8 cellular contexts compared by ENCODE assay signal in genomic region chr3:19945405-19946290, GRCh38. TPM values are rescaled to one million over a fixed set of nuclear protein-coding genes. Genes with fewer than 3 reads are reported as not detected.
DNase-seq lines count a peak whose midpoint lies in the region; ATAC-seq and TF ChIP-seq lines count a peak whose summit lies in the region.

No MANE protein-coding gene starts in this region.

- peak overlapping the region; percentile 99 for H3K27ac Mint-ChIP-seq in GM23338
- peak overlapping the region; percentile 99 for H3K27ac Mint-ChIP-seq in progenitor cell of endocrine pancreas

- no peaks in the 10 kb centered on the region; the same call in 1 of the 2 replicates for H3K9me2 ChIP-seq in GM23338 (ENCODE audit: insufficient read depth)

- peak overlapping the region; percentile 79 for H3K4me2 ChIP-seq in GM23338

- H3K4me3 Mint-ChIP-seq in GM23338 (peak overlapping the region; percentile 99), progenitor cell of endocrine pancreas (ENCODE audit: low read depth) (peak overlapping the region; percentile 99)

- 0 out of 2 replicates have a peak, but pooled peaks cover 5% of the 10 kb centered on the region for H3F3A ChIP-seq in GM23338 (replicated peaks; ENCODE audit: low read depth)

- H3K36me3 ChIP-seq in GM23338 (ENCODE audit: insufficient read depth), result peaks cover 2% of the 10 kb centered on the region; the same call in 1 of the 2 replicates

- peaks cover 8% of the 10 kb centered on the region; the same call in 1 of the 2 replicates for H4K20me1 ChIP-seq in GM23338 (replicated peaks; ENCODE audit: insufficient read depth)

- no peak for TF ChIP-seq CTCF in GM23338 (conservative IDR thresholded peaks at IDR 0.05; ENCODE audit: low read depth in 2 of 2)
- no peak for TF ChIP-seq CTCF in progenitor cell of endocrine pancreas (IDR thresholded peaks at IDR 0.05; ENCODE audit: unreplicated experiment)

- H3K9me3 Mint-ChIP-seq in GM23338 (peaks cover 11% of the 10 kb centered on the region; the same call in 1 of the 3 replicates), progenitor cell of endocrine pancreas (ENCODE audit: low read depth) (peaks cover 4% of the 10 kb centered on the region)

- H3K79me2 ChIP-seq in GM23338 (replicated peaks; ENCODE audit: insufficient read depth), result peaks cover 32% of the 10 kb centered on the region

- H3K27ac ChIP-seq in GM23338 (ENCODE audit: low read depth), result peak overlapping the region; percentile 96
- peak overlapping the region; percentile 98 for H3K27ac ChIP-seq in epithelial cell of prostate

- DNase-seq in GM23338 (ENCODE audit: low spot score) (no peak), RKO (ENCODE audit: low spot score) (peak; percentile 31), epithelial cell of prostate (ENCODE audit: low read depth, low spot score) (no peak), progenitor cell of endocrine pancreas (ENCODE audit: low spot score, unreplicated experiment) (no peak), pons (ENCODE audit: low spot score) (no peak)

- peak overlapping the region; percentile 2; the same call in 1 of the 2 replicates for H2AFZ ChIP-seq in GM23338

- peaks cover 22% of the 10 kb centered on the region for H3K4me1 ChIP-seq in GM23338 (ENCODE audit: insufficient read depth)

- ATAC-seq in GM23338 (no peak), HG02870 (IDR thresholded peaks at IDR 0.05; ENCODE audit: unreplicated experiment) (no peak), GM21717 (IDR thresholded peaks at IDR 0.05; ENCODE audit: unreplicated experiment) (no peak), HG03025 (IDR thresholded peaks at IDR 0.05; ENCODE audit: low FRiP score, unreplicated experiment) (no peak)

- H3K36me3 Mint-ChIP-seq in GM23338 (ENCODE audit: low read depth) (peaks cover 22% of the 10 kb centered on the region), progenitor cell of endocrine pancreas (ENCODE audit: insufficient read depth) (peaks cover 7% of the 10 kb centered on the region)

- H3K4me1 Mint-ChIP-seq in GM23338 (peaks cover 24% of the 10 kb centered on the region), progenitor cell of endocrine pancreas (ENCODE audit: low read depth) (peaks cover 21% of the 10 kb centered on the region)

- H3K27me3 Mint-ChIP-seq in GM23338 (ENCODE audit: insufficient read depth, low read depth, poor library complexity) (peaks cover 13% of the 10 kb centered on the region), progenitor cell of endocrine pancreas (no peaks in the 10 kb centered on the region)

- H3K4me3 ChIP-seq in GM23338, result peak overlapping the region; percentile 67

- H3K27me3 ChIP-seq in GM23338 (ENCODE audit: insufficient read depth), result no peaks in the 10 kb centered on the region

TF ChIP-seq in GM23338, 12 proteins besides CTCF, POLR2A, EP300 and RAD21 (continues in another document):
- TF ChIP-seq, protein P1, sequence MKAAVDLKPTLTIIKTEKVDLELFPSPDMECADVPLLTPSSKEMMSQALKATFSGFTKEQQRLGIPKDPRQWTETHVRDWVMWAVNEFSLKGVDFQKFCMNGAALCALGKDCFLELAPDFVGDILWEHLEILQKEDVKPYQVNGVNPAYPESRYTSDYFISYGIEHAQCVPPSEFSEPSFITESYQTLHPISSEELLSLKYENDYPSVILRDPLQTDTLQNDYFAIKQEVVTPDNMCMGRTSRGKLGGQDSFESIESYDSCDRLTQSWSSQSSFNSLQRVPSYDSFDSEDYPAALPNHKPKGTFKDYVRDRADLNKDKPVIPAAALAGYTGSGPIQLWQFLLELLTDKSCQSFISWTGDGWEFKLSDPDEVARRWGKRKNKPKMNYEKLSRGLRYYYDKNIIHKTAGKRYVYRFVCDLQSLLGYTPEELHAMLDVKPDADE (IDR thresholded peaks at IDR 0.05), result no peak
- TF ChIP-seq EZH2phosphoT487 (IDR thresholded peaks at IDR 0.05; ENCODE audit: unreplicated experiment) (no peak), ZNF114 (CRISPR knock-in tag; IDR thresholded peaks at IDR 0.05) (no peak), JUNB (IDR thresholded peaks at IDR 0.05; ENCODE audit: unreplicated experiment) (no peak), NANOG (IDR thresholded peaks at IDR 0.05; ENCODE audit: borderline replicate concordance) (no peak), POLR2AphosphoS5 (IDR thresholded peaks at IDR 0.05; ENCODE audit: low read depth) (no peak), ZNF331 (CRISPR knock-in tag; IDR thresholded peaks at IDR 0.05; ENCODE audit: low read depth) (no peak), EZH2 (IDR thresholded peaks at IDR 0.05; ENCODE audit: low read depth, unreplicated experiment) (no peak), CREB1 (CRISPR knock-in tag; IDR thresholded peaks at IDR 0.05; ENCODE audit: low read depth) (no peak), STAT1 (IDR thresholded peaks at IDR 0.05; ENCODE audit: unreplicated experiment) (no peak)
- TF ChIP-seq, protein P2, sequence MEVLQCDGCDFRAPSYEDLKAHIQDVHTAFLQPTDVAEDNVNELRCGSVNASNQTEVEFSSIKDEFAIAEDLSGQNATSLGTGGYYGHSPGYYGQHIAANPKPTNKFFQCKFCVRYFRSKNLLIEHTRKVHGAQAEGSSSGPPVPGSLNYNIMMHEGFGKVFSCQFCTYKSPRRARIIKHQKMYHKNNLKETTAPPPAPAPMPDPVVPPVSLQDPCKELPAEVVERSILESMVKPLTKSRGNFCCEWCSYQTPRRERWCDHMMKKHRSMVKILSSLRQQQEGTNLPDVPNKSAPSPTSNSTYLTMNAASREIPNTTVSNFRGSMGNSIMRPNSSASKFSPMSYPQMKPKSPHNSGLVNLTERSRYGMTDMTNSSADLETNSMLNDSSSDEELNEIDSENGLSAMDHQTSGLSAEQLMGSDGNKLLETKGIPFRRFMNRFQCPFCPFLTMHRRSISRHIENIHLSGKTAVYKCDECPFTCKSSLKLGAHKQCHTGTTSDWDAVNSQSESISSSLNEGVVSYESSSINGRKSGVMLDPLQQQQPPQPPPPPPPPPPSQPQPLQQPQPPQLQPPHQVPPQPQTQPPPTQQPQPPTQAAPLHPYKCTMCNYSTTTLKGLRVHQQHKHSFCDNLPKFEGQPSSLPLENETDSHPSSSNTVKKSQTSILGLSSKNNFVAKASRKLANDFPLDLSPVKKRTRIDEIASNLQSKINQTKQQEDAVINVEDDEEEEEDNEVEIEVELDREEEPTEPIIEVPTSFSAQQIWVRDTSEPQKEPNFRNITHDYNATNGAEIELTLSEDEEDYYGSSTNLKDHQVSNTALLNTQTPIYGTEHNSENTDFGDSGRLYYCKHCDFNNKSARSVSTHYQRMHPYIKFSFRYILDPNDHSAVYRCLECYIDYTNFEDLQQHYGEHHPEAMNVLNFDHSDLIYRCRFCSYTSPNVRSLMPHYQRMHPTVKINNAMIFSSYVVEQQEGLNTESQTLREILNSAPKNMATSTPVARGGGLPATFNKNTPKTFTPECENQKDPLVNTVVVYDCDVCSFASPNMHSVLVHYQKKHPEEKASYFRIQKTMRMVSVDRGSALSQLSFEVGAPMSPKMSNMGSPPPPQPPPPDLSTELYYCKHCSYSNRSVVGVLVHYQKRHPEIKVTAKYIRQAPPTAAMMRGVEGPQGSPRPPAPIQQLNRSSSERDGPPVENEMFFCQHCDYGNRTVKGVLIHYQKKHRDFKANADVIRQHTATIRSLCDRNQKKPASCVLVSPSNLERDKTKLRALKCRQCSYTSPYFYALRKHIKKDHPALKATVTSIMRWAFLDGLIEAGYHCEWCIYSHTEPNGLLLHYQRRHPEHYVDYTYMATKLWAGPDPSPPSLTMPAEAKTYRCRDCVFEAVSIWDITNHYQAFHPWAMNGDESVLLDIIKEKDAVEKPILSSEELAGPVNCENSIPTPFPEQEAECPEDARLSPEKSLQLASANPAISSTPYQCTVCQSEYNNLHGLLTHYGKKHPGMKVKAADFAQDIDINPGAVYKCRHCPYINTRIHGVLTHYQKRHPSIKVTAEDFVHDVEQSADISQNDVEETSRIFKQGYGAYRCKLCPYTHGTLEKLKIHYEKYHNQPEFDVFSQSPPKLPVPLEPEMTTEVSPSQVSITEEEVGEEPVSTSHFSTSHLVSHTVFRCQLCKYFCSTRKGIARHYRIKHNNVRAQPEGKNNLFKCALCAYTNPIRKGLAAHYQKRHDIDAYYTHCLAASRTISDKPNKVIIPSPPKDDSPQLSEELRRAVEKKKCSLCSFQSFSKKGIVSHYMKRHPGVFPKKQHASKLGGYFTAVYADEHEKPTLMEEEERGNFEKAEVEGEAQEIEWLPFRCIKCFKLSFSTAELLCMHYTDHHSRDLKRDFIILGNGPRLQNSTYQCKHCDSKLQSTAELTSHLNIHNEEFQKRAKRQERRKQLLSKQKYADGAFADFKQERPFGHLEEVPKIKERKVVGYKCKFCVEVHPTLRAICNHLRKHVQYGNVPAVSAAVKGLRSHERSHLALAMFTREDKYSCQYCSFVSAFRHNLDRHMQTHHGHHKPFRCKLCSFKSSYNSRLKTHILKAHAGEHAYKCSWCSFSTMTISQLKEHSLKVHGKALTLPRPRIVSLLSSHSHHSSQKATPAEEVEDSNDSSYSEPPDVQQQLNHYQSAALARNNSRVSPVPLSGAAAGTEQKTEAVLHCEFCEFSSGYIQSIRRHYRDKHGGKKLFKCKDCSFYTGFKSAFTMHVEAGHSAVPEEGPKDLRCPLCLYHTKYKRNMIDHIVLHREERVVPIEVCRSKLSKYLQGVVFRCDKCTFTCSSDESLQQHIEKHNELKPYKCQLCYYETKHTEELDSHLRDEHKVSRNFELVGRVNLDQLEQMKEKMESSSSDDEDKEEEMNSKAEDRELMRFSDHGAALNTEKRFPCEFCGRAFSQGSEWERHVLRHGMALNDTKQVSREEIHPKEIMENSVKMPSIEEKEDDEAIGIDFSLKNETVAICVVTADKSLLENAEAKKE (CRISPR knock-in tag; IDR thresholded peaks at IDR 0.05), result no peak

RNA-seq across cellular contexts. Expression of gene RAB5A, which starts 1.2 kb away (rescaled TPM):
- total RNA-seq in GM23338 (2014; rRNA removed; shearing (Covaris generic)), result 128 and 139 TPM in 2 replicates
- polyA plus RNA-seq in GM23338 (2016; fragmentation: Nextera tagmentation; extraction: Ambion mirVana), result 97.6 and 110 TPM in 2 replicates
- 58.2 and 59.8 TPM in 2 replicates for total RNA-seq in progenitor cell of endocrine pancreas

RNA-seq across cellular contexts. Expression of gene EFHB, which starts 11.6 kb away (rescaled TPM):
- 0.35 and 1.0 TPM in 2 replicates for total RNA-seq in GM23338 (2014; rRNA removed; shearing (Covaris generic))
- polyA plus RNA-seq in GM23338 (2016; fragmentation: Nextera tagmentation; extraction: Ambion mirVana), result 0.68 and 1.4 TPM in 2 replicates
- total RNA-seq in progenitor cell of endocrine pancreas, result 1.2 and 1.4 TPM in 2 replicates
